Comparison of ENCODE assay signal across 9 cellular contexts in genomic region chr1:150622219-150622975, GRCh38. TPM values are rescaled to one million over a fixed set of nuclear protein-coding genes. Genes with fewer than 3 reads are reported as not detected.
DNase-seq lines count a peak whose midpoint lies in the region; ATAC-seq and TF ChIP-seq lines count a peak whose summit lies in the region.
"Had no signal": no experiment of that assay in that cellular context is flagged by ENCODE, and none has a peak within 500 bp of the region (broad histone marks: within the 10 kb centered on the region; RNA-seq: fewer than 3 reads in every experiment).

No MANE protein-coding gene starts in this region.

- H3K9ac ChIP-seq in neural progenitor cell: no peak overlapping the region

- no peaks in the 10 kb centered on the region for H3K27me3 ChIP-seq in CD4-positive, CD25-positive, alpha-beta regulatory T cell (ENCODE audit: control insufficient read depth, insufficient read depth, low read length)
- H3K27me3 ChIP-seq in esophagus squamous epithelium (no peaks in the 10 kb centered on the region), neural progenitor cell (no peaks in the 10 kb centered on the region)

- H2AFZ ChIP-seq in neural progenitor cell (replicated peaks): no peak overlapping the region

- no peak overlapping the region for H3K4me2 ChIP-seq in neural progenitor cell

- no peak for DNase-seq in CD4-positive, CD25-positive, alpha-beta regulatory T cell
- no peak for DNase-seq in T-helper 2 cell treated with Interferon-gamma antibody and Interleukin-4, amounts not matched to agents 5 μg/mL and 100 μg/mL, for 36 hours (ENCODE audit: low spot score)
- no peak for DNase-seq in esophagus squamous epithelium (lab: John Stamatoyannopoulos, UW)
- DNase-seq in neural progenitor cell (ENCODE audit: low spot score): peak; percentile 21
- no peak for DNase-seq in hypothalamus (lab: John Stamatoyannopoulos, UW)
- no peak for DNase-seq in NCI-H2196 treated with DMSO at 0.1 percent for 48 hours (lab: John Stamatoyannopoulos, UW; ENCODE audit: unreplicated experiment)
- no peak for DNase-seq in NCI-H2227 treated with DMSO at 0.1 percent for 48 hours (lab: John Stamatoyannopoulos, UW)
- no peak for DNase-seq in Ammon's horn (ENCODE audit: low spot score)

- H3K4me3 ChIP-seq in CD4-positive, CD25-positive, alpha-beta regulatory T cell (ENCODE audit: low read depth, low read length): no peak overlapping the region
- no peak overlapping the region for H3K4me3 ChIP-seq in esophagus squamous epithelium
- no peak overlapping the region for H3K4me3 ChIP-seq in neural progenitor cell

- 19 to 22% methylated on average over 5 to 8 of the region's 8 CpGs for WGBS in esophagus squamous epithelium, 2 donors

- H3K79me2 ChIP-seq in neural progenitor cell (ENCODE audit: low read depth): peaks cover 14% of the 10 kb centered on the region

- peaks cover 28% of the 10 kb centered on the region for H3K4me1 ChIP-seq in CD4-positive, CD25-positive, alpha-beta regulatory T cell (ENCODE audit: control insufficient read depth, insufficient read depth, low read length, poor library complexity, severe bottlenecking)
- H3K4me1 ChIP-seq in esophagus squamous epithelium: peaks cover 40 to 87% (median 73%) of the 10 kb centered on the region in 3 donors
- H3K4me1 ChIP-seq in neural progenitor cell: no peaks in the 10 kb centered on the region

- no peaks in the 10 kb centered on the region for H3K9me3 ChIP-seq in CD4-positive, CD25-positive, alpha-beta regulatory T cell (ENCODE audit: control insufficient read depth in 2 of 2, low read length in 2 of 2)
- H3K9me3 ChIP-seq in esophagus squamous epithelium (no peaks in the 10 kb centered on the region), neural progenitor cell (ENCODE audit: low read depth) (no peaks in the 10 kb centered on the region)

- no peak for TF ChIP-seq POLR2A in esophagus squamous epithelium (IDR thresholded peaks at IDR 0.05)

- H4K20me1 ChIP-seq in neural progenitor cell (ENCODE audit: low read depth): peaks cover 4% of the 10 kb centered on the region

- H3K27ac ChIP-seq in CD4-positive, CD25-positive, alpha-beta regulatory T cell (ENCODE audit: insufficient read depth, low read length, poor library complexity, severe bottlenecking): peak overlapping the region; percentile 53
- H3K27ac ChIP-seq in esophagus squamous epithelium (peak overlapping the region; percentile 50 to 100 (median 84)), neural progenitor cell (peak overlapping the region; percentile 61)

- peaks cover 52% of the 10 kb centered on the region for H3K36me3 ChIP-seq in CD4-positive, CD25-positive, alpha-beta regulatory T cell (ENCODE audit: control insufficient read depth, insufficient read depth, low read length)
- H3K36me3 ChIP-seq in esophagus squamous epithelium (peaks cover 5 to 93% (median 5%) of the 10 kb centered on the region in 3 donors), neural progenitor cell (peaks cover 8% of the 10 kb centered on the region)

- H3K27ac Mint-ChIP-seq in CD4-positive, CD25-positive, alpha-beta regulatory T cell: peak overlapping the region; percentile 72 to 89 (median 83)
- peak overlapping the region; percentile 78 for H3K27ac Mint-ChIP-seq in T-helper 2 cell treated with Interferon-gamma antibody and Interleukin-4, amounts not matched to agents 5 μg/mL and 100 μg/mL, for 36 hours
- no peak overlapping the region for H3K27ac Mint-ChIP-seq in neural progenitor cell

- peaks cover 45% of the 10 kb centered on the region for H3K36me3 Mint-ChIP-seq in CD4-positive, CD25-positive, alpha-beta regulatory T cell
- peaks cover 68% of the 10 kb centered on the region for H3K36me3 Mint-ChIP-seq in T-helper 2 cell treated with Interferon-gamma antibody and Interleukin-4, amounts not matched to agents 5 μg/mL and 100 μg/mL, for 36 hours (ENCODE audit: low read depth)
- H3K36me3 Mint-ChIP-seq in neural progenitor cell: peaks cover 44% of the 10 kb centered on the region

- intact Hi-C loops in esophagus squamous epithelium (cut with DNase I): loop anchor here (5.0 kb wide), 1 partner anchor 60 kb away; no protein-coding TSS in a partner anchor

- peaks cover 29% of the 10 kb centered on the region for H3F3A ChIP-seq in neural progenitor cell (ENCODE audit: low read depth)

- H3K4me1 Mint-ChIP-seq in CD4-positive, CD25-positive, alpha-beta regulatory T cell: peaks cover 21 to 51% (median 44%) of the 10 kb centered on the region in 4 donors
- H3K4me1 Mint-ChIP-seq in T-helper 2 cell treated with Interferon-gamma antibody and Interleukin-4, amounts not matched to agents 5 μg/mL and 100 μg/mL, for 36 hours (ENCODE audit: low read depth): peaks cover 34% of the 10 kb centered on the region
- no peaks in the 10 kb centered on the region for H3K4me1 Mint-ChIP-seq in neural progenitor cell

- peaks cover 0 to 1% (median 0%) of the 10 kb centered on the region in 7 donors for H3K9me3 Mint-ChIP-seq in CD4-positive, CD25-positive, alpha-beta regulatory T cell
- no peaks in the 10 kb centered on the region for H3K9me3 Mint-ChIP-seq in T-helper 2 cell treated with Interferon-gamma antibody and Interleukin-4, amounts not matched to agents 5 μg/mL and 100 μg/mL, for 36 hours
- H3K9me3 Mint-ChIP-seq in neural progenitor cell: no peaks in the 10 kb centered on the region
- H3K9me3 Mint-ChIP-seq: activated T-cell treated with anti-CD3 and anti-CD28 coated beads, Interleukin-2, amount 50 U/mL, for 4 hours had no signal

- H3K4me3 Mint-ChIP-seq in CD4-positive, CD25-positive, alpha-beta regulatory T cell: peak overlapping the region in 1 of 4 donors; percentile 41
- peak overlapping the region; percentile 34 for H3K4me3 Mint-ChIP-seq in T-helper 2 cell treated with Interferon-gamma antibody and Interleukin-4, amounts not matched to agents 5 μg/mL and 100 μg/mL, for 36 hours
- no peak overlapping the region for H3K4me3 Mint-ChIP-seq in neural progenitor cell
- H3K4me3 Mint-ChIP-seq: activated T-cell treated with anti-CD3 and anti-CD28 coated beads, Interleukin-2, amount 50 U/mL, for 4 hours had no signal

- no peak for ATAC-seq in CD4-positive, CD25-positive, alpha-beta regulatory T cell (ENCODE audit: low read depth in 2 of 2)

- H3K27me3 Mint-ChIP-seq in CD4-positive, CD25-positive, alpha-beta regulatory T cell: no peaks in the 10 kb centered on the region
- H3K27me3 Mint-ChIP-seq in T-helper 2 cell treated with Interferon-gamma antibody and Interleukin-4, amounts not matched to agents 5 μg/mL and 100 μg/mL, for 36 hours (ENCODE audit: low read depth): no peaks in the 10 kb centered on the region
- peaks cover 2% of the 10 kb centered on the region for H3K27me3 Mint-ChIP-seq in neural progenitor cell (ENCODE audit: insufficient read depth, low read depth)

- TF ChIP-seq CTCF in esophagus squamous epithelium (IDR thresholded peaks at IDR 0.05) (peak in 1 of 6 experiments; percentile 30), neural progenitor cell (IDR thresholded peaks at IDR 0.05) (peak; percentile 6)

RNA-seq across cellular contexts. Expression of gene ENSA, which starts 7.0 kb away (rescaled TPM):
- total RNA-seq in CD4-positive, CD25-positive, alpha-beta regulatory T cell: 169 TPM
- polyA plus RNA-seq in CD4-positive, CD25-positive, alpha-beta regulatory T cell: 10 to 100 TPM; 41.2 to 61.9 (median 52.4) TPM
- total RNA-seq in esophagus squamous epithelium: 100 to 1,000 TPM; 179 to 377 (median 344) TPM
- total RNA-seq in neural progenitor cell (ENCODE audit: low replicate concordance): 133 and 201 TPM in 2 replicates

RNA-seq across cellular contexts. Expression of gene MCL1, which starts 43.0 kb away (rescaled TPM):
- 764 TPM for total RNA-seq in CD4-positive, CD25-positive, alpha-beta regulatory T cell
- polyA plus RNA-seq in CD4-positive, CD25-positive, alpha-beta regulatory T cell: 100 to 1,000 TPM; 167 to 209 (median 178) TPM
- total RNA-seq in esophagus squamous epithelium (100 to 1,000 TPM; 167 to 256 (median 216) TPM), neural progenitor cell (ENCODE audit: low replicate concordance) (202 and 232 TPM in 2 replicates)
